In the genomic region with DNA sequence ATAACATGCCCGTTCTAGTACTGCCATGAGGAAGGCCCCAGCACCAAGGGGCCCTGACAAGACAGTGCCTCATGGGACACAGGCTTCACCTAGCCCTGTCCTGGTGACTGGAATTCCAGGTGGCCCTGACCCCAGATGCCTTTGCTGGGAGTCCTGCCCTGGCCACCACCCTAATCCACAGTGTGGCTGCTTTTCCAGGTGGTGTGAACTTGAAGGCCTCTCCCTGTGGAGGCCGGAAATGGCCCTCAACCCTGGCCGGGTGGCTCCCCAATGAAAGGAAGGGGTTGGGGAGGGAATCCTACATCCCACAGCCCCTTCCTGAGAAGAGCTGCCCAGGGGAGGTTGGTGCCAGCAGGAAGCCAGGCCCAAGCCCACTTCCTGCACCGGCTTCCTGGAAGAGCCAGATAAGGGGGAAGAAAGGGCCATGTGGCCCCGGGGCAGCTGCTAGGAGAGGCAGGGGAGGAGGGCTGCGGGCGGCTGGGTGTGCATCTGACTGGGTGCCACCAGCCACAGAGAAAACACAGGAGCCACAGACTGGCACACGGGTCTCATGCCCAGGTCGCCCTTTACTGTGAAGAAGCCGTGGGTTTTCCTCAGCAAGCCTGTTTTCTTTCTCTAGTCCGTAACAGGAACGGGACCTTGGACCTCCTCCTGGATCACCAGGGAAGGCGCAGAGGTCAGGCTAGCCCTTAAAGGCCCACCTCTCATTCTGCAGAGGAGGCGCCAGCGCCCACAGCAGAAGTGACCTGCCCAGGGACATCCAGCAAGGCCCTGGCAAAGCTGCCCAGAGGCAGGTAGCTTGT, we compare ENCODE assay signal across 9 cellular contexts. TPM values are rescaled to one million over a fixed set of nuclear protein-coding genes. Genes with fewer than 3 reads are reported as not detected.
DNase-seq lines count a peak whose midpoint lies in the region; ATAC-seq, FAIRE-seq and TF ChIP-seq lines count a peak whose summit lies in the region.
"Had no signal": no experiment of that assay in that cellular context is flagged by ENCODE, and none has a peak within 500 bp of the region (broad histone marks: within the 10 kb centered on the region; RNA-seq: fewer than 3 reads in every experiment).

No MANE protein-coding gene starts in this region.

- no peak overlapping the region for H2AFZ ChIP-seq in astrocyte (ENCODE audit: low read depth, low read length)

- H3K27ac ChIP-seq in RWPE2 (ENCODE audit: poor library complexity, severe bottlenecking) (peak overlapping the region; percentile 35), astrocyte (ENCODE audit: low read depth, low read length) (no peak overlapping the region)

- H3K79me2 ChIP-seq in astrocyte (ENCODE audit: insufficient read depth, low read length) = peaks cover 48% of the 10 kb centered on the region

- H3K27me3 ChIP-seq in RWPE2 (ENCODE audit: insufficient read depth, poor library complexity, severe bottlenecking) (no peaks in the 10 kb centered on the region), astrocyte (ENCODE audit: insufficient read depth, low read length) (no peaks in the 10 kb centered on the region), mucosa of stomach (ENCODE audit: control insufficient read depth, insufficient read depth, low read length) (no peaks in the 10 kb centered on the region)

- H3K36me3 ChIP-seq in RWPE2 (ENCODE audit: low read depth) (peaks cover 52% of the 10 kb centered on the region), astrocyte (ENCODE audit: insufficient read depth, low read length) (peaks cover 5% of the 10 kb centered on the region), mucosa of stomach (ENCODE audit: control insufficient read depth, insufficient read depth, low read length) (no peaks in the 10 kb centered on the region)

- no peak for ATAC-seq in RWPE2 (ENCODE audit: low read depth)
- no peak for ATAC-seq in HG03521 (IDR thresholded peaks at IDR 0.05; ENCODE audit: unreplicated experiment)
- ATAC-seq in GM21619 (IDR thresholded peaks at IDR 0.05; ENCODE audit: unreplicated experiment) = no peak
- no peak for ATAC-seq in GM21528 (IDR thresholded peaks at IDR 0.05; ENCODE audit: low FRiP score, unreplicated experiment)

- H3K4me2 ChIP-seq in astrocyte (ENCODE audit: low read length) = no peak overlapping the region

- H3K4me3 Mint-ChIP-seq in astrocyte (ENCODE audit: unreplicated experiment) = no peak overlapping the region

- peaks cover 19% of the 10 kb centered on the region for H3K4me1 Mint-ChIP-seq in astrocyte (ENCODE audit: low read depth, unreplicated experiment)

- no peak overlapping the region for H3K27ac Mint-ChIP-seq in astrocyte (ENCODE audit: unreplicated experiment)

- no peaks in the 10 kb centered on the region for H3K9me3 Mint-ChIP-seq in astrocyte (ENCODE audit: unreplicated experiment)

- FAIRE-seq in astrocyte (lab: Jason Lieb, UNC) = no peak

- H4K20me1 ChIP-seq in astrocyte (ENCODE audit: insufficient read depth, low read length) = no peaks in the 10 kb centered on the region

- DNase-seq in AG20443 (ENCODE audit: low spot score) (peak; percentile 3), RWPE2 (ENCODE audit: low spot score) (no peak), astrocyte (ENCODE audit: low read depth) (no peak), NCI-H146 treated with DMSO at 0.1 percent for 48 hours (lab: John Stamatoyannopoulos, UW; ENCODE audit: unreplicated experiment) (no peak)
- DNase-seq: Calu3 had no signal

- no peaks in the 10 kb centered on the region for H3K27me3 Mint-ChIP-seq in astrocyte (ENCODE audit: low read depth, unreplicated experiment)

- peak overlapping the region; percentile 30 for H3K9ac ChIP-seq in astrocyte (ENCODE audit: low read length)
- H3K9ac ChIP-seq in mucosa of stomach (ENCODE audit: low read length) = peak overlapping the region; percentile 58

- no peak overlapping the region for H3K4me3 ChIP-seq in RWPE2 (ENCODE audit: severe bottlenecking)
- H3K4me3 ChIP-seq in astrocyte (ENCODE audit: insufficient read depth, low read depth, low read length) = no peak overlapping the region
- H3K4me3 ChIP-seq in mucosa of stomach (ENCODE audit: low read length) = no peak overlapping the region

- H3K36me3 Mint-ChIP-seq in astrocyte (ENCODE audit: low read depth, unreplicated experiment) = peaks cover 4% of the 10 kb centered on the region

- TF ChIP-seq CTCF in RWPE2 (IDR thresholded peaks at IDR 0.05; ENCODE audit: poor library complexity, severe bottlenecking) = no peak
- TF ChIP-seq CTCF in astrocyte (IDR thresholded peaks at IDR 0.05; ENCODE audit: insufficient read depth, low read depth, low read length) = no peak

- H3K4me1 ChIP-seq in RWPE2 (ENCODE audit: insufficient read depth, poor library complexity, severe bottlenecking) = peaks cover 8% of the 10 kb centered on the region
- peaks cover 18% of the 10 kb centered on the region for H3K4me1 ChIP-seq in astrocyte (ENCODE audit: insufficient read depth, low read length)
- H3K4me1 ChIP-seq in mucosa of stomach (ENCODE audit: control insufficient read depth, insufficient read depth, low read length) = peaks cover 62% of the 10 kb centered on the region

- H3K9me3 ChIP-seq in RWPE2 (ENCODE audit: severe bottlenecking) (no peaks in the 10 kb centered on the region), astrocyte (ENCODE audit: insufficient read depth, low read depth, low read length) (no peaks in the 10 kb centered on the region), mucosa of stomach (ENCODE audit: control insufficient read depth, low read length) (no peaks in the 10 kb centered on the region)

RNA-seq across cellular contexts. Expression of a gene that starts 4.7 kb away (rescaled TPM):
- total RNA-seq in astrocyte = 102 and 127 TPM in 2 replicates

RNA-seq across cellular contexts. Expression of a gene that starts 22.2 kb away (rescaled TPM):
- 20.6 and 28.4 TPM in 2 replicates for total RNA-seq in astrocyte

RNA-seq across cellular contexts. Expression of a gene that starts 36.8 kb away (rescaled TPM):
- total RNA-seq in astrocyte = 151 and 161 TPM in 2 replicates

RNA-seq across cellular contexts. Expression of a gene that starts 43.9 kb away (rescaled TPM):
- total RNA-seq in astrocyte = 1.3 and 1.7 TPM in 2 replicates
